In genomic region chr10:21993360-21994001, GRCh38 we compare ENCODE assay signal across 8 cellular contexts. TPM values are rescaled to one million over a fixed set of nuclear protein-coding genes. Genes with fewer than 3 reads are reported as not detected.
DNase-seq lines count a peak whose midpoint lies in the region; ATAC-seq and TF ChIP-seq lines count a peak whose summit lies in the region.

No MANE protein-coding gene starts in this region.

- no peaks in the 10 kb centered on the region for H3K9me3 ChIP-seq in left ventricle myocardium inferior (replicated peaks)

- no peaks in the 10 kb centered on the region for H3K4me1 Mint-ChIP-seq in type B pancreatic cell (ENCODE audit: unreplicated experiment)

- no peak overlapping the region for H3K4me3 Mint-ChIP-seq in type B pancreatic cell

- no peak overlapping the region for H3K27ac Mint-ChIP-seq in type B pancreatic cell

- no peak overlapping the region for H3K27ac ChIP-seq in left ventricle myocardium inferior (replicated peaks)

- TF ChIP-seq CTCF in left ventricle myocardium inferior (IDR thresholded peaks at IDR 0.05; ENCODE audit: borderline replicate concordance) = peak; percentile 60
- peak; percentile 76 for TF ChIP-seq CTCF in type B pancreatic cell (conservative IDR thresholded peaks at IDR 0.05)

- ATAC-seq in left cardiac atrium (no peak), GM18502 (IDR thresholded peaks at IDR 0.05; ENCODE audit: poor library complexity, unreplicated experiment) (no peak), GM18873 (IDR thresholded peaks at IDR 0.05; ENCODE audit: low FRiP score, unreplicated experiment) (no peak)

- peaks cover 24% of the 10 kb centered on the region for H3K4me1 ChIP-seq in left ventricle myocardium inferior

- no peaks in the 10 kb centered on the region for H3K9me3 Mint-ChIP-seq in type B pancreatic cell

- no peaks in the 10 kb centered on the region for H3K36me3 ChIP-seq in left ventricle myocardium inferior

- no peaks in the 10 kb centered on the region for H3K36me3 Mint-ChIP-seq in type B pancreatic cell

- intact Hi-C loops in left ventricle myocardium inferior (cut with micrococcal nuclease) = no loop called here
- intact Hi-C loops in left cardiac atrium (cut with DNase I) = no loop called here

- H3K4me3 ChIP-seq in left ventricle myocardium inferior = no peak overlapping the region

- H3K27me3 Mint-ChIP-seq in type B pancreatic cell = no peaks in the 10 kb centered on the region

- H3K27me3 ChIP-seq in left ventricle myocardium inferior (ENCODE audit: low read depth) = no peaks in the 10 kb centered on the region

- DNase-seq in left ventricle myocardium inferior (no peak), left cardiac atrium (no peak), RPMI7951 (ENCODE audit: low read depth) (peak; percentile 38), globus pallidus (ENCODE audit: low spot score) (peak; percentile 36), type B pancreatic cell (ENCODE audit: extremely low spot score, unreplicated experiment) (no peak), NCI-H2029 (lab: John Stamatoyannopoulos, UW) (no peak)

RNA-seq across cellular contexts. Expression of gene DNAJC1, which starts 10.0 kb away (rescaled TPM):
- total RNA-seq in left ventricle myocardium inferior (12.0 TPM), left cardiac atrium (10 to 100 TPM; 16.1 to 20.8 TPM), type B pancreatic cell (ENCODE audit: low replicate concordance) (18.2 and 27.6 TPM in 2 replicates)
- 30.5 and 42.0 TPM in 2 replicates for total RNA-seq in RPMI7951 (2014; rRNA removed; shearing (Covaris generic))

Comparison
In these comparisons a context has a peak if more than half of its experiments do, and no peak if none do; other contexts are left out.
1. DNase-seq: peak in RPMI7951 (single experiment) and globus pallidus (single experiment); none in left ventricle myocardium inferior (single experiment), left cardiac atrium (single experiment), type B pancreatic cell (single experiment) and NCI-H2029 (single experiment).